In the genomic region with DNA sequence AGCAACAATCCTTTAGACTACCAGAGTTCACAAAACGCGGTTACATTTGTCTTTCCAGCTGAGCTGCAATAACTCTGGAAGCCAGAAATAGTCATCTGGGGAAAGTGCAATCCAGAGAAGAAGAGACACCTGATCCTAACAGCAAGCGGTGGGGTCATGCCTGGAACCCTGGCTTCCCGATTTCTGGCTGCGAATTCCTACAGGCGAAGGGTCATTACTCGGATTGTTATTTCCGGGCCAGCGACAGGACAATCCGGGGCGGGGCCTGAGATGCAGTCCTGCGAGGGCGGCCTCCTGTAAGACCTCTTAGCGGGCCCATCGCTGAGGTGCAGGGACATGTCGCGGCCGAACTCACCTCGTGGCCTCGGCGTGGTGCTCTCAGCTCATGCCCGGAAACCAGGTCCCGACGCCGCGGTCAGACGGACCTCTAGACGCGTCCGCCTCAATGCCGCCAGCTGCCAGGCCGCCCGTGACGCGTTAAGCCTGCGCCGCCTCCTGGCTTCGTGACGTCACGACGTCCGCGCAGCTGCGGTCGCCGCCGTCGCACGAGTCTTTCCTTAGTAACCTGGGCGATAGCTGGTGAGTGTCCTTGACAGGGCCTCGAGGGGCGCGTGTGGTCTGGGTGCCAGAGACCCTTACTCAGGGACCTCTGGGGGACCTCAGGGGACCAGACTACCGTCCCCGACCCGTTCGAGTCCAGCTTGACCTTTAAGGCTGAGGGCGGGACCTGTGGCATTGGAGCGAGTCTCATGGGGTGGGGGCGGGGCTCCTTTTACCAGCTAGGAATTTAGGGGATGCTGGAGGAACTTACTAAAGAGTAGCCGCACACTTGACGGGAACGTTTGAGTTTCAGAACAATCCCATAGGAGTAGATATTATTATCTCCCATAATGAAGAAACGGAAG, we compare ENCODE assay signal across 1 cellular context.
TF ChIP-seq lines count a peak whose summit lies in the region.

A gene with protein sequence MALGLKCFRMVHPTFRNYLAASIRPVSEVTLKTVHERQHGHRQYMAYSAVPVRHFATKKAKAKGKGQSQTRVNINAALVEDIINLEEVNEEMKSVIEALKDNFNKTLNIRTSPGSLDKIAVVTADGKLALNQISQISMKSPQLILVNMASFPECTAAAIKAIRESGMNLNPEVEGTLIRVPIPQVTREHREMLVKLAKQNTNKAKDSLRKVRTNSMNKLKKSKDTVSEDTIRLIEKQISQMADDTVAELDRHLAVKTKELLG (plus strand): TSS at position 523 of the 905 bp plus-strand sequence. CDS start 6,010 bp downstream, outside the sequence.
A gene with protein sequence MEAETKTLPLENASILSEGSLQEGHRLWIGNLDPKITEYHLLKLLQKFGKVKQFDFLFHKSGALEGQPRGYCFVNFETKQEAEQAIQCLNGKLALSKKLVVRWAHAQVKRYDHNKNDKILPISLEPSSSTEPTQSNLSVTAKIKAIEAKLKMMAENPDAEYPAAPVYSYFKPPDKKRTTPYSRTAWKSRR (minus strand): TSS at position 481 of the 905 bp plus-strand sequence. CDS start 3,348 bp downstream, outside the sequence.

TF ChIP-seq in HepG2, 621 proteins besides CTCF, POLR2A, EP300 and RAD21 (continued from another document and continues in another):
- TF ChIP-seq, protein P1, sequence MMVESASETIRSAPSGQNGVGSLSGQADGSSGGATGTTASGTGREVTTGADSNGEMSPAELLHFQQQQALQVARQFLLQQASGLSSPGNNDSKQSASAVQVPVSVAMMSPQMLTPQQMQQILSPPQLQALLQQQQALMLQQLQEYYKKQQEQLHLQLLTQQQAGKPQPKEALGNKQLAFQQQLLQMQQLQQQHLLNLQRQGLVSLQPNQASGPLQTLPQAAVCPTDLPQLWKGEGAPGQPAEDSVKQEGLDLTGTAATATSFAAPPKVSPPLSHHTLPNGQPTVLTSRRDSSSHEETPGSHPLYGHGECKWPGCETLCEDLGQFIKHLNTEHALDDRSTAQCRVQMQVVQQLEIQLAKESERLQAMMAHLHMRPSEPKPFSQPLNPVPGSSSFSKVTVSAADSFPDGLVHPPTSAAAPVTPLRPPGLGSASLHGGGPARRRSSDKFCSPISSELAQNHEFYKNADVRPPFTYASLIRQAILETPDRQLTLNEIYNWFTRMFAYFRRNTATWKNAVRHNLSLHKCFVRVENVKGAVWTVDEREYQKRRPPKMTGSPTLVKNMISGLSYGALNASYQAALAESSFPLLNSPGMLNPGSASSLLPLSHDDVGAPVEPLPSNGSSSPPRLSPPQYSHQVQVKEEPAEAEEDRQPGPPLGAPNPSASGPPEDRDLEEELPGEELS (CRISPR knock-in tag; IDR thresholded peaks at IDR 0.05): no peak; the same call in 1 of the 2 replicates
- TF ChIP-seq HDAC1 (CRISPR knock-in tag; IDR thresholded peaks at IDR 0.05): peak; percentile 94
- TF ChIP-seq ELF1 (CRISPR knock-in tag; IDR thresholded peaks at IDR 0.05): peak; percentile 84
- TF ChIP-seq NCOA2 (CRISPR knock-in tag; IDR thresholded peaks at IDR 0.05): peak; percentile 72
- TF ChIP-seq CREM (IDR thresholded peaks at IDR 0.05): peak; percentile 95
- peak; percentile 95 for TF ChIP-seq CREM (CRISPR knock-in tag; IDR thresholded peaks at IDR 0.05)
- peak; percentile 73; the same call in 1 of the 2 replicates for TF ChIP-seq ZNF263 (CRISPR knock-in tag; IDR thresholded peaks at IDR 0.05)
- TF ChIP-seq ZNF766 (CRISPR knock-in tag; IDR thresholded peaks at IDR 0.05; ENCODE audit: borderline replicate concordance): peak; percentile 95; the same call in 1 of the 2 replicates
- TF ChIP-seq, protein P2, sequence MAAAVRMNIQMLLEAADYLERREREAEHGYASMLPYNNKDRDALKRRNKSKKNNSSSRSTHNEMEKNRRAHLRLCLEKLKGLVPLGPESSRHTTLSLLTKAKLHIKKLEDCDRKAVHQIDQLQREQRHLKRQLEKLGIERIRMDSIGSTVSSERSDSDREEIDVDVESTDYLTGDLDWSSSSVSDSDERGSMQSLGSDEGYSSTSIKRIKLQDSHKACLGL (CRISPR knock-in tag; IDR thresholded peaks at IDR 0.05): peak; percentile 98
- TF ChIP-seq, protein P3, sequence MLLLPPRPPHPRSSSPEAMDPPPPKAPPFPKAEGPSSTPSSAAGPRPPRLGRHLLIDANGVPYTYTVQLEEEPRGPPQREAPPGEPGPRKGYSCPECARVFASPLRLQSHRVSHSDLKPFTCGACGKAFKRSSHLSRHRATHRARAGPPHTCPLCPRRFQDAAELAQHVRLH (CRISPR knock-in tag; IDR thresholded peaks at IDR 0.05; ENCODE audit: borderline replicate concordance, low read depth): peak; percentile 96
- peak; percentile 88 for TF ChIP-seq TAF1 (CRISPR knock-in tag; IDR thresholded peaks at IDR 0.05)
- TF ChIP-seq, protein P4, sequence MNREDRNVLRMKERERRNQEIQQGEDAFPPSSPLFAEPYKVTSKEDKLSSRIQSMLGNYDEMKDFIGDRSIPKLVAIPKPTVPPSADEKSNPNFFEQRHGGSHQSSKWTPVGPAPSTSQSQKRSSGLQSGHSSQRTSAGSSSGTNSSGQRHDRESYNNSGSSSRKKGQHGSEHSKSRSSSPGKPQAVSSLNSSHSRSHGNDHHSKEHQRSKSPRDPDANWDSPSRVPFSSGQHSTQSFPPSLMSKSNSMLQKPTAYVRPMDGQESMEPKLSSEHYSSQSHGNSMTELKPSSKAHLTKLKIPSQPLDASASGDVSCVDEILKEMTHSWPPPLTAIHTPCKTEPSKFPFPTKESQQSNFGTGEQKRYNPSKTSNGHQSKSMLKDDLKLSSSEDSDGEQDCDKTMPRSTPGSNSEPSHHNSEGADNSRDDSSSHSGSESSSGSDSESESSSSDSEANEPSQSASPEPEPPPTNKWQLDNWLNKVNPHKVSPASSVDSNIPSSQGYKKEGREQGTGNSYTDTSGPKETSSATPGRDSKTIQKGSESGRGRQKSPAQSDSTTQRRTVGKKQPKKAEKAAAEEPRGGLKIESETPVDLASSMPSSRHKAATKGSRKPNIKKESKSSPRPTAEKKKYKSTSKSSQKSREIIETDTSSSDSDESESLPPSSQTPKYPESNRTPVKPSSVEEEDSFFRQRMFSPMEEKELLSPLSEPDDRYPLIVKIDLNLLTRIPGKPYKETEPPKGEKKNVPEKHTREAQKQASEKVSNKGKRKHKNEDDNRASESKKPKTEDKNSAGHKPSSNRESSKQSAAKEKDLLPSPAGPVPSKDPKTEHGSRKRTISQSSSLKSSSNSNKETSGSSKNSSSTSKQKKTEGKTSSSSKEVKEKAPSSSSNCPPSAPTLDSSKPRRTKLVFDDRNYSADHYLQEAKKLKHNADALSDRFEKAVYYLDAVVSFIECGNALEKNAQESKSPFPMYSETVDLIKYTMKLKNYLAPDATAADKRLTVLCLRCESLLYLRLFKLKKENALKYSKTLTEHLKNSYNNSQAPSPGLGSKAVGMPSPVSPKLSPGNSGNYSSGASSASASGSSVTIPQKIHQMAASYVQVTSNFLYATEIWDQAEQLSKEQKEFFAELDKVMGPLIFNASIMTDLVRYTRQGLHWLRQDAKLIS (CRISPR knock-in tag; IDR thresholded peaks at IDR 0.05): no peak; the same call in 1 of the 2 replicates
- TF ChIP-seq, protein P5, sequence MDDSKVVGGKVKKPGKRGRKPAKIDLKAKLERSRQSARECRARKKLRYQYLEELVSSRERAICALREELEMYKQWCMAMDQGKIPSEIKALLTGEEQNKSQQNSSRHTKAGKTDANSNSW (CRISPR knock-in tag; IDR thresholded peaks at IDR 0.05; ENCODE audit: borderline replicate concordance): peak; percentile 98
- TF ChIP-seq AHR (CRISPR knock-in tag; IDR thresholded peaks at IDR 0.05): peak; percentile 85; the same call in 1 of the 2 replicates
- TF ChIP-seq, protein P6, sequence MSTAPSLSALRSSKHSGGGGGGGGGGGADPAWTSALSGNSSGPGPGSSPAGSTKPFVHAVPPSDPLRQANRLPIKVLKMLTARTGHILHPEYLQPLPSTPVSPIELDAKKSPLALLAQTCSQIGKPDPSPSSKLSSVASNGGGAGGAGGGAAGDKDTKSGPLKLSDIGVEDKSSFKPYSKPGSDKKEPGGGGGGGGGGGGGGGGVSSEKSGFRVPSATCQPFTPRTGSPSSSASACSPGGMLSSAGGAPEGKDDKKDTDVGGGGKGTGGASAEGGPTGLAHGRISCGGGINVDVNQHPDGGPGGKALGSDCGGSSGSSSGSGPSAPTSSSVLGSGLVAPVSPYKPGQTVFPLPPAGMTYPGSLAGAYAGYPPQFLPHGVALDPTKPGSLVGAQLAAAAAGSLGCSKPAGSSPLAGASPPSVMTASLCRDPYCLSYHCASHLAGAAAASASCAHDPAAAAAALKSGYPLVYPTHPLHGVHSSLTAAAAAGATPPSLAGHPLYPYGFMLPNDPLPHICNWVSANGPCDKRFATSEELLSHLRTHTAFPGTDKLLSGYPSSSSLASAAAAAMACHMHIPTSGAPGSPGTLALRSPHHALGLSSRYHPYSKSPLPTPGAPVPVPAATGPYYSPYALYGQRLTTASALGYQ (CRISPR knock-in tag; IDR thresholded peaks at IDR 0.05): 0 out of 2 replicates have a peak, but pooled peaks have one; percentile 52
- peak; percentile 99 for TF ChIP-seq ZNF709 (CRISPR knock-in tag; IDR thresholded peaks at IDR 0.05)
- TF ChIP-seq, protein P7, sequence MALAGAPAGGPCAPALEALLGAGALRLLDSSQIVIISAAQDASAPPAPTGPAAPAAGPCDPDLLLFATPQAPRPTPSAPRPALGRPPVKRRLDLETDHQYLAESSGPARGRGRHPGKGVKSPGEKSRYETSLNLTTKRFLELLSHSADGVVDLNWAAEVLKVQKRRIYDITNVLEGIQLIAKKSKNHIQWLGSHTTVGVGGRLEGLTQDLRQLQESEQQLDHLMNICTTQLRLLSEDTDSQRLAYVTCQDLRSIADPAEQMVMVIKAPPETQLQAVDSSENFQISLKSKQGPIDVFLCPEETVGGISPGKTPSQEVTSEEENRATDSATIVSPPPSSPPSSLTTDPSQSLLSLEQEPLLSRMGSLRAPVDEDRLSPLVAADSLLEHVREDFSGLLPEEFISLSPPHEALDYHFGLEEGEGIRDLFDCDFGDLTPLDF (CRISPR knock-in tag; IDR thresholded peaks at IDR 0.05): no peak; the same call in 1 of the 2 replicates
- peak; percentile 98; the same call in 1 of the 2 replicates for TF ChIP-seq ZNF761 (CRISPR knock-in tag; conservative IDR thresholded peaks at IDR 0.05)
- peak; percentile 67 for TF ChIP-seq HNRNPLL (IDR thresholded peaks at IDR 0.05; ENCODE audit: low read depth, low read length, poor library complexity, severe bottlenecking)
- TF ChIP-seq GATAD2A (CRISPR knock-in tag; IDR thresholded peaks at IDR 0.05): peak; percentile 71
- TF ChIP-seq ZNF12 (CRISPR knock-in tag; IDR thresholded peaks at IDR 0.05): peak; percentile 74
- no peak for TF ChIP-seq ZNF3 (CRISPR knock-in tag; IDR thresholded peaks at IDR 0.05)
- TF ChIP-seq SAFB2 (CRISPR knock-in tag; IDR thresholded peaks at IDR 0.05; ENCODE audit: borderline replicate concordance, low read depth): peak; percentile 96
- peak; percentile 99 for TF ChIP-seq ZNF510 (CRISPR knock-in tag; IDR thresholded peaks at IDR 0.05; ENCODE audit: low read depth)
- TF ChIP-seq, protein P8, sequence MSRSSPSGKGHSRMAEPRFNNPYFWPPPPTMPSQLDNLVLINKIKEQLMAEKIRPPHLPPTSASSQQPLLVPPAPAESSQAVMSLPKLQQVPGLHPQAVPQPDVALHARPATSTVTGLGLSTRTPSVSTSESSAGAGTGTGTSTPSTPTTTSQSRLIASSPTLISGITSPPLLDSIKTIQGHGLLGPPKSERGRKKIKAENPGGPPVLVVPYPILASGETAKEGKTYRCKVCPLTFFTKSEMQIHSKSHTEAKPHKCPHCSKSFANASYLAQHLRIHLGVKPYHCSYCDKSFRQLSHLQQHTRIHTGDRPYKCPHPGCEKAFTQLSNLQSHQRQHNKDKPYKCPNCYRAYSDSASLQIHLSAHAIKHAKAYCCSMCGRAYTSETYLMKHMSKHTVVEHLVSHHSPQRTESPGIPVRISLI (CRISPR knock-in tag; IDR thresholded peaks at IDR 0.05; ENCODE audit: borderline replicate concordance): peak; percentile 76
- no peak for TF ChIP-seq ZNF382 (CRISPR knock-in tag; IDR thresholded peaks at IDR 0.05; ENCODE audit: borderline replicate concordance)
- TF ChIP-seq MYNN (CRISPR knock-in tag; IDR thresholded peaks at IDR 0.05; ENCODE audit: low read depth): no peak; the same call in 1 of the 2 replicates
- TF ChIP-seq, protein P9, sequence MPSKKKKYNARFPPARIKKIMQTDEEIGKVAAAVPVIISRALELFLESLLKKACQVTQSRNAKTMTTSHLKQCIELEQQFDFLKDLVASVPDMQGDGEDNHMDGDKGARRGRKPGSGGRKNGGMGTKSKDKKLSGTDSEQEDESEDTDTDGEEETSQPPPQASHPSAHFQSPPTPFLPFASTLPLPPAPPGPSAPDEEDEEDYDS (CRISPR knock-in tag; IDR thresholded peaks at IDR 0.05): peak; percentile 58; the same call in 1 of the 2 replicates
- no peak for TF ChIP-seq HNRNPK (IDR thresholded peaks at IDR 0.05; ENCODE audit: low read depth, low read length, poor library complexity, severe bottlenecking)
- TF ChIP-seq, protein P10, sequence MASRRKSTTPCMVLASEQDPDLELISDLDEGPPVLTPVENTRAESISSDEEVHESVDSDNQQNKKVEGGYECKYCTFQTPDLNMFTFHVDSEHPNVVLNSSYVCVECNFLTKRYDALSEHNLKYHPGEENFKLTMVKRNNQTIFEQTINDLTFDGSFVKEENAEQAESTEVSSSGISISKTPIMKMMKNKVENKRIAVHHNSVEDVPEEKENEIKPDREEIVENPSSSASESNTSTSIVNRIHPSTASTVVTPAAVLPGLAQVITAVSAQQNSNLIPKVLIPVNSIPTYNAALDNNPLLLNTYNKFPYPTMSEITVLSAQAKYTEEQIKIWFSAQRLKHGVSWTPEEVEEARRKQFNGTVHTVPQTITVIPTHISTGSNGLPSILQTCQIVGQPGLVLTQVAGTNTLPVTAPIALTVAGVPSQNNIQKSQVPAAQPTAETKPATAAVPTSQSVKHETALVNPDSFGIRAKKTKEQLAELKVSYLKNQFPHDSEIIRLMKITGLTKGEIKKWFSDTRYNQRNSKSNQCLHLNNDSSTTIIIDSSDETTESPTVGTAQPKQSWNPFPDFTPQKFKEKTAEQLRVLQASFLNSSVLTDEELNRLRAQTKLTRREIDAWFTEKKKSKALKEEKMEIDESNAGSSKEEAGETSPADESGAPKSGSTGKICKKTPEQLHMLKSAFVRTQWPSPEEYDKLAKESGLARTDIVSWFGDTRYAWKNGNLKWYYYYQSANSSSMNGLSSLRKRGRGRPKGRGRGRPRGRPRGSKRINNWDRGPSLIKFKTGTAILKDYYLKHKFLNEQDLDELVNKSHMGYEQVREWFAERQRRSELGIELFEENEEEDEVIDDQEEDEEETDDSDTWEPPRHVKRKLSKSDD (CRISPR knock-in tag; IDR thresholded peaks at IDR 0.05; ENCODE audit: low read depth): peak; percentile 100
- peak; percentile 61; the same call in 1 of the 2 replicates for TF ChIP-seq ZBTB3 (CRISPR knock-in tag; IDR thresholded peaks at IDR 0.05; ENCODE audit: borderline replicate concordance, low read depth)
- no peak for TF ChIP-seq RAD51 (IDR thresholded peaks at IDR 0.05; ENCODE audit: borderline replicate concordance)
- peak; percentile 93; the same call in 1 of the 2 replicates for TF ChIP-seq KLF15 (CRISPR knock-in tag; IDR thresholded peaks at IDR 0.05; ENCODE audit: borderline replicate concordance)
- 0 out of 2 replicates have a peak, but pooled peaks have one; percentile 11 for TF ChIP-seq TP53 (CRISPR knock-in tag; conservative IDR thresholded peaks at IDR 0.05)
- no peak for TF ChIP-seq NFIC (IDR thresholded peaks at IDR 0.05; ENCODE audit: low read length)
- peak; percentile 92 for TF ChIP-seq TBX2 (CRISPR knock-in tag; IDR thresholded peaks at IDR 0.05; ENCODE audit: borderline replicate concordance)
- peak; percentile 97 for TF ChIP-seq RBFOX2 (IDR thresholded peaks at IDR 0.05; ENCODE audit: low read depth, low read length)
- TF ChIP-seq ZNF34 (CRISPR knock-in tag; IDR thresholded peaks at IDR 0.05; ENCODE audit: borderline replicate concordance): no peak
- TF ChIP-seq MTF1 (CRISPR knock-in tag; IDR thresholded peaks at IDR 0.05): peak; percentile 87
